In genomic region chr20:38842558-38842981, GRCh38 we compare ENCODE assay signal across 8 cellular contexts. TPM values are rescaled to one million over a fixed set of nuclear protein-coding genes. Genes with fewer than 3 reads are reported as not detected.
DNase-seq lines count a peak whose midpoint lies in the region; ATAC-seq and TF ChIP-seq lines count a peak whose summit lies in the region.

No MANE protein-coding gene starts in this region.

- peak overlapping the region; percentile 58 for H3K9ac ChIP-seq in SU-DHL-6 (ENCODE audit: low read length)

- H3K4me1 ChIP-seq in vagina: no peaks in the 10 kb centered on the region

- peak overlapping the region; percentile 91 for H3K4me2 ChIP-seq in SU-DHL-6 (ENCODE audit: low read depth, low read length, poor library complexity, severe bottlenecking)

- ATAC-seq in GM18858 (IDR thresholded peaks at IDR 0.05; ENCODE audit: unreplicated experiment) (peak; percentile 63), HG02884 (IDR thresholded peaks at IDR 0.05; ENCODE audit: unreplicated experiment) (peak; percentile 95)

- peaks cover 16% of the 10 kb centered on the region for H3K36me3 ChIP-seq in SU-DHL-6 (ENCODE audit: low read length)
- no peaks in the 10 kb centered on the region for H3K36me3 ChIP-seq in vagina

- H3K27ac ChIP-seq in SU-DHL-6 (ENCODE audit: low read depth, low read length) (peak overlapping the region; percentile 99), dorsolateral prefrontal cortex (peak overlapping the region in 35 of 59 donors; percentile 3 to 89 (median 39)), vagina (no peak overlapping the region)

- TF ChIP-seq CTCF in SU-DHL-6 (IDR thresholded peaks at IDR 0.05; ENCODE audit: insufficient read depth, low read length, poor library complexity, severe bottlenecking): no peak
- no peak for TF ChIP-seq CTCF in dorsolateral prefrontal cortex (IDR thresholded peaks at IDR 0.05 in 54 of 56, conservative IDR thresholded peaks at IDR 0.05 in 2 of 56; ENCODE audit: low read depth in 1 of 56, partially characterized antibody in 56 of 56)
- no peak for TF ChIP-seq CTCF in vagina (IDR thresholded peaks at IDR 0.05)

- no peaks in the 10 kb centered on the region for H3K9me2 ChIP-seq in SU-DHL-6 (replicated peaks; ENCODE audit: insufficient read depth, low read length)

- H3K9me3 ChIP-seq in SU-DHL-6 (ENCODE audit: insufficient read depth, low read length) (no peaks in the 10 kb centered on the region), vagina (no peaks in the 10 kb centered on the region)

- H3K27me3 ChIP-seq in SU-DHL-6 (ENCODE audit: low read length): no peaks in the 10 kb centered on the region
- no peaks in the 10 kb centered on the region for H3K27me3 ChIP-seq in dorsolateral prefrontal cortex
- H3K27me3 ChIP-seq in vagina: no peaks in the 10 kb centered on the region

- DNase-seq in dorsolateral prefrontal cortex: no peak
- no peak for DNase-seq in amniotic stem cell (lab: John Stamatoyannopoulos, UW)
- DNase-seq in vagina (ENCODE audit: extremely low spot score in 2 of 2): no peak
- no peak for DNase-seq in iPS-NIHi7 (ENCODE audit: extremely low spot score)
- no peak for DNase-seq in HT-29 (ENCODE audit: low spot score)

- intact Hi-C loops in dorsolateral prefrontal cortex (cut with DNase I): loop anchor here in 1 of 2 donors (5.0 kb wide), 1 partner anchor 40 kb away; no protein-coding TSS in a partner anchor
- intact Hi-C loops in vagina (cut with DNase I): no loop called here

- no peak for TF ChIP-seq POLR2A in vagina (IDR thresholded peaks at IDR 0.05)

- no peak overlapping the region for H2AFZ ChIP-seq in SU-DHL-6 (ENCODE audit: low read depth, low read length, severe bottlenecking)

- H4K20me1 ChIP-seq in SU-DHL-6 (ENCODE audit: low read depth, low read length): no peaks in the 10 kb centered on the region

- peaks cover 91% of the 10 kb centered on the region for H3K79me2 ChIP-seq in SU-DHL-6 (ENCODE audit: insufficient read depth, low read length)

- H3K4me3 ChIP-seq in SU-DHL-6 (ENCODE audit: insufficient read depth, low read length, poor library complexity, severe bottlenecking) (peak overlapping the region; percentile 39), dorsolateral prefrontal cortex (no peak overlapping the region), vagina (no peak overlapping the region)

- H3F3A ChIP-seq in SU-DHL-6 (ENCODE audit: insufficient read depth): peaks cover 37% of the 10 kb centered on the region

RNA-seq across cellular contexts. Expression of gene PPP1R16B, which starts 37.1 kb away (rescaled TPM):
- 100 to 1,000 TPM; 104 to 181 (median 137) TPM for total RNA-seq in dorsolateral prefrontal cortex
- total RNA-seq in vagina: 6.4 TPM
- not detected in 2 replicates for total RNA-seq in HT-29 (2014; rRNA removed; shearing (Covaris generic))

Comparison
In these comparisons a context has a peak if more than half of its experiments do, and no peak if none do; other contexts are left out.
1. RNA of gene PPP1R16B, which starts 37.1 kb away (total RNA-seq): 104 to 181 TPM in dorsolateral prefrontal cortex; 6.4 TPM in vagina (single experiment) and not detected in HT-29; every median in the first group is over 10 times any median in the second.